In genomic region chr1:236103646-236104218, GRCh38 we compare ENCODE assay signal across 8 cellular contexts. TPM values are rescaled to one million over a fixed set of nuclear protein-coding genes. Genes with fewer than 3 reads are reported as not detected.
DNase-seq lines count a peak whose midpoint lies in the region; ATAC-seq and TF ChIP-seq lines count a peak whose summit lies in the region.

No MANE protein-coding gene starts in this region.

- H3K27ac Mint-ChIP-seq in naive thymus-derived CD4-positive, alpha-beta T cell: no peak overlapping the region

- peak; percentile 57 for DNase-seq in Daoy (ENCODE audit: low read depth)
- peak; percentile 54 for DNase-seq in NOMO-1 treated with DMSO at 0.1 percent for 48 hours (lab: John Stamatoyannopoulos, UW; ENCODE audit: unreplicated experiment)
- DNase-seq in activated CD8-positive, alpha-beta memory T cell treated with anti-CD3 and anti-CD28 coated beads, Interleukin-2, amount 50 U/mL, for 48 hours: peak; percentile 77
- no peak for DNase-seq in epithelial cell of proximal tubule (ENCODE audit: low read depth)
- DNase-seq in naive thymus-derived CD4-positive, alpha-beta T cell: peak; percentile 26 to 69 (median 51)
- peak; percentile 93 for DNase-seq in superior temporal gyrus (ENCODE audit: extremely low spot score)

- H3K9me3 Mint-ChIP-seq in naive thymus-derived CD4-positive, alpha-beta T cell: no peaks in the 10 kb centered on the region

- intact Hi-C loops in naive thymus-derived CD4-positive, alpha-beta T cell (cut with micrococcal nuclease): loop anchor here (1.0 to 10.0 kb wide), 8 partner anchors 387 to 1701 kb away; partner anchors contain the start of gene HEATR1 (in 1 of the 2)

- no peaks in the 10 kb centered on the region for H3K36me3 Mint-ChIP-seq in naive thymus-derived CD4-positive, alpha-beta T cell

- POLR2A ChIA-PET in naive thymus-derived CD4-positive, alpha-beta T cell (lab: Charles Lee): no interaction called here

- H3K4me3 Mint-ChIP-seq in naive thymus-derived CD4-positive, alpha-beta T cell: peak overlapping the region in 1 of 10 donors; percentile 12

- no peaks in the 10 kb centered on the region for H3K27me3 ChIP-seq in naive thymus-derived CD4-positive, alpha-beta T cell (ENCODE audit: control insufficient read depth in 2 of 2, insufficient read depth in 2 of 2, low read length in 2 of 2)

- peaks cover 0 to 9% (median 3%) of the 10 kb centered on the region in 7 donors for H3K4me1 Mint-ChIP-seq in naive thymus-derived CD4-positive, alpha-beta T cell

- no peaks in the 10 kb centered on the region for H3K9me3 ChIP-seq in naive thymus-derived CD4-positive, alpha-beta T cell (ENCODE audit: control insufficient read depth in 2 of 3, low read length in 3 of 3)

- ATAC-seq in HG03066 (IDR thresholded peaks at IDR 0.05; ENCODE audit: low read depth, unreplicated experiment): peak; percentile 63
- ATAC-seq in naive thymus-derived CD4-positive, alpha-beta T cell: peak; percentile 74
- ATAC-seq in HG02870 (IDR thresholded peaks at IDR 0.05; ENCODE audit: unreplicated experiment): no peak

- no peaks in the 10 kb centered on the region for H3K36me3 ChIP-seq in naive thymus-derived CD4-positive, alpha-beta T cell (ENCODE audit: control insufficient read depth in 2 of 3, insufficient read depth in 3 of 3, low read length in 3 of 3)

- TF ChIP-seq CTCF in epithelial cell of proximal tubule (conservative IDR thresholded peaks at IDR 0.05; ENCODE audit: low read depth, low read length): peak; percentile 80

- H3K4me1 ChIP-seq in naive thymus-derived CD4-positive, alpha-beta T cell (ENCODE audit: control insufficient read depth in 2 of 2, insufficient read depth in 2 of 2, low read length in 2 of 2): no peaks in the 10 kb centered on the region

- peaks cover 0 to 4% (median 0%) of the 10 kb centered on the region in 5 donors for H3K27me3 Mint-ChIP-seq in naive thymus-derived CD4-positive, alpha-beta T cell

- no peak overlapping the region for H3K4me3 ChIP-seq in epithelial cell of proximal tubule (ENCODE audit: low read depth, low read length)
- H3K4me3 ChIP-seq in naive thymus-derived CD4-positive, alpha-beta T cell (ENCODE audit: low read length): no peak overlapping the region

- no peak overlapping the region for H3K27ac ChIP-seq in naive thymus-derived CD4-positive, alpha-beta T cell (ENCODE audit: low read depth, low read length)

- CTCF ChIA-PET in naive thymus-derived CD4-positive, alpha-beta T cell (lab: Charles Lee): interaction anchor here (0.6 to 0.8 kb wide), 2 partner anchors 383 to 1213 kb away, joined by 3 read pairs; no protein-coding TSS in a partner anchor

RNA-seq across cellular contexts. Expression of gene GPR137B, which starts 38.6 kb away (rescaled TPM):
- total RNA-seq in Daoy (2014; rRNA removed; shearing (Covaris generic)): 4.6 and 12.2 TPM in 2 replicates
- 9.4 and 14.8 TPM in 2 replicates for total RNA-seq in epithelial cell of proximal tubule
- 10 to 100 TPM in 1 of 5 experiments, 1 to 10 TPM in 4; 6.4 to 15.3 (median 7.0) TPM for total RNA-seq in naive thymus-derived CD4-positive, alpha-beta T cell
- polyA plus RNA-seq in naive thymus-derived CD4-positive, alpha-beta T cell: 1 to 10 TPM; 2.8 to 3.9 TPM

RNA-seq across cellular contexts. Expression of gene NID1, which starts 38.8 kb away (rescaled TPM):
- 5.8 and 7.6 TPM in 2 replicates for total RNA-seq in Daoy (2014; rRNA removed; shearing (Covaris generic))
- 19.2 and 23.2 TPM in 2 replicates for total RNA-seq in epithelial cell of proximal tubule
- 1 to 10 TPM in 1 of 5 experiments, under 1 TPM in 4; 0.11 to 6.2 (median 0.22) TPM for total RNA-seq in naive thymus-derived CD4-positive, alpha-beta T cell
- polyA plus RNA-seq in naive thymus-derived CD4-positive, alpha-beta T cell: not detected
